ENCODE assay signal across 1 cellular context in genomic region chr14:92997343-92998061, GRCh38.
TF ChIP-seq lines count a peak whose summit lies in the region.

No MANE protein-coding gene starts in this region.

TF ChIP-seq in HepG2, 621 proteins besides CTCF, POLR2A, EP300 and RAD21 (continued from another document):
- peak; percentile 28; the same call in 1 of the 2 replicates for TF ChIP-seq ZNF687 (CRISPR knock-in tag; IDR thresholded peaks at IDR 0.05)
- TF ChIP-seq ZSCAN30 (CRISPR knock-in tag; IDR thresholded peaks at IDR 0.05): peak; percentile 90; the same call in 1 of the 2 replicates
- TF ChIP-seq SMAD9 (CRISPR knock-in tag; IDR thresholded peaks at IDR 0.05): no peak
- no peak for TF ChIP-seq ZNF12 (CRISPR knock-in tag; IDR thresholded peaks at IDR 0.05)
- no peak for TF ChIP-seq ZNF883 (CRISPR knock-in tag; IDR thresholded peaks at IDR 0.05; ENCODE audit: not compliant biosample characterization)
- TF ChIP-seq AHDC1 (CRISPR knock-in tag; IDR thresholded peaks at IDR 0.05; ENCODE audit: borderline replicate concordance): no peak
- no peak for TF ChIP-seq NCOA5 (CRISPR knock-in tag; IDR thresholded peaks at IDR 0.05)
- no peak for TF ChIP-seq ZNF891 (CRISPR knock-in tag; IDR thresholded peaks at IDR 0.05)
- TF ChIP-seq HNRNPUL1 (IDR thresholded peaks at IDR 0.05; ENCODE audit: low read depth, low read length): no peak
- TF ChIP-seq ZNF660 (CRISPR knock-in tag; IDR thresholded peaks at IDR 0.05; ENCODE audit: borderline replicate concordance, low read depth): no peak
- no peak for TF ChIP-seq ZNF101 (CRISPR knock-in tag; IDR thresholded peaks at IDR 0.05; ENCODE audit: borderline replicate concordance, low read depth)
- no peak for TF ChIP-seq ZNF274 (CRISPR knock-in tag; IDR thresholded peaks at IDR 0.05)
- TF ChIP-seq GMEB2 (CRISPR knock-in tag; IDR thresholded peaks at IDR 0.05; ENCODE audit: low read depth): no peak
- TF ChIP-seq PREB (CRISPR knock-in tag; IDR thresholded peaks at IDR 0.05): no peak
- no peak for TF ChIP-seq ARID4A (CRISPR knock-in tag; IDR thresholded peaks at IDR 0.05; ENCODE audit: borderline replicate concordance)
- TF ChIP-seq PRDM15 (CRISPR knock-in tag; IDR thresholded peaks at IDR 0.05): peak; percentile 54; the same call in 1 of the 2 replicates
- TF ChIP-seq ZNF558 (CRISPR knock-in tag; IDR thresholded peaks at IDR 0.05; ENCODE audit: borderline replicate concordance): no peak
- TF ChIP-seq HNF4A (CRISPR knock-in tag; IDR thresholded peaks at IDR 0.05): peak; percentile 39
- TF ChIP-seq ZNF446 (CRISPR knock-in tag; IDR thresholded peaks at IDR 0.05): no peak
- no peak for TF ChIP-seq NCOA2 (CRISPR knock-in tag; IDR thresholded peaks at IDR 0.05)
- TF ChIP-seq ZNF850 (CRISPR knock-in tag; conservative IDR thresholded peaks at IDR 0.05): no peak
- no peak for TF ChIP-seq ZNF788 (CRISPR knock-in tag; IDR thresholded peaks at IDR 0.05; ENCODE audit: borderline replicate concordance)
- TF ChIP-seq ZNF713 (CRISPR knock-in tag; IDR thresholded peaks at IDR 0.05): no peak
- no peak for TF ChIP-seq FOXK1 (CRISPR knock-in tag; IDR thresholded peaks at IDR 0.05; ENCODE audit: borderline replicate concordance, low read depth)
- TF ChIP-seq ZNF281 (CRISPR knock-in tag; IDR thresholded peaks at IDR 0.05; ENCODE audit: borderline replicate concordance): no peak
